28 cellular contexts compared by ENCODE assay signal in the genomic region with DNA sequence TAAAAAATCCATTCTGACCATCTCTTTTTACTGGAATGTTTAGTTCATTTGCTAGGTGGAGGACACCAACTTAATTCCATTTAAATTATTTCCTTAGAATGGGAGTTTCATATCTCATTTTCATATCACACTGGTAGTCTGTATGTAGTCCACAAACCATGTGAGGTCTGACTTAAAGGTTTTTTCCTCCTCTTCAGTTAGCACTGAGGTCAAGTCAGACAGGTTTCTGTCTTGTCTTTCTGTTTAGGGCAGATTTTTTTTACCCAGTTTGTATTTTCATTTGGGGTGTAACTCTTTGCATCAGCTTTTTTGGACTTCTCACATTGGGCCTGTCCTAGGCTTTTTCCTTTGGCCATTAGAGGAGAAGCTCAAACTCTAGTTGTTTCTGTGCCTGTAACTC.
"Had no signal": no experiment of that assay in that cellular context is flagged by ENCODE, and none has a peak within 500 bp of the region (broad histone marks: within the 10 kb centered on the region; RNA-seq: fewer than 3 reads in every experiment).

No MANE protein-coding gene starts in this region.

- H3K4me1 Mint-ChIP-seq: endodermal cell had no signal

- H3K4me1 ChIP-seq: colonic mucosa, esophagus muscularis mucosa, esophagus squamous epithelium, foreskin keratinocyte, gastrocnemius medialis, gastroesophageal sphincter, heart left ventricle, heart right ventricle had no signal

- H3K4me3 ChIP-seq: colonic mucosa, coronary artery, dorsolateral prefrontal cortex, esophagus muscularis mucosa, esophagus squamous epithelium, gastrocnemius medialis, gastroesophageal sphincter, heart left ventricle, heart right ventricle had no signal

- H3K27me3 ChIP-seq: colonic mucosa, dorsolateral prefrontal cortex, esophagus muscularis mucosa, esophagus squamous epithelium, foreskin keratinocyte, gastrocnemius medialis, gastroesophageal sphincter, heart left ventricle, heart right ventricle had no signal

- H3K9me3 ChIP-seq: colonic mucosa, esophagus muscularis mucosa, esophagus squamous epithelium, gastrocnemius medialis, gastroesophageal sphincter had no signal

- H3K36me3 ChIP-seq: colonic mucosa, esophagus muscularis mucosa, esophagus squamous epithelium, gastrocnemius medialis, gastroesophageal sphincter had no signal

- H3K27ac ChIP-seq: colonic mucosa, coronary artery, dorsolateral prefrontal cortex, epithelial cell of prostate, esophagus muscularis mucosa, esophagus squamous epithelium, foreskin keratinocyte, gastrocnemius medialis, gastroesophageal sphincter, heart left ventricle, heart right ventricle had no signal

- H3K9me3 Mint-ChIP-seq: effector memory CD8-positive, alpha-beta T cell had no signal

- H3K27me3 Mint-ChIP-seq: dendritic cell treated with granulocyte-macrophage colony-stimulating factor and Interleukin-4, amounts not matched to agents 40 ng/mL and 50 ng/mL, for 4 days had no signal

- ATAC-seq: effector memory CD8-positive, alpha-beta T cell; esophagus mucosa; foreskin keratinocyte; gastrocnemius medialis; gastroesophageal sphincter; heart left ventricle; heart right ventricle had no signal

- DNase-seq: colonic mucosa; cortex of kidney; dermis blood vessel endothelial cell; dorsolateral prefrontal cortex; effector CD4-positive, alpha-beta T cell; effector CD8-positive, alpha-beta T cell; effector memory CD4-positive, alpha-beta T cell; effector memory CD8-positive, alpha-beta T cell; endodermal cell; erythroblast; esophagus squamous epithelium; foreskin fibroblast; foreskin keratinocyte; foreskin melanocyte; gastrocnemius medialis; glutamatergic neuron; head of caudate nucleus; heart left ventricle; heart right ventricle had no signal

- FAIRE-seq: colon, endometrium, endothelial cell of umbilical vein had no signal

- H3K4me3 Mint-ChIP-seq: dendritic cell treated with granulocyte-macrophage colony-stimulating factor and Interleukin-4, amounts not matched to agents 40 ng/mL and 50 ng/mL, for 4 days; effector memory CD8-positive, alpha-beta T cell; endodermal cell had no signal

- H3K27ac Mint-ChIP-seq: dendritic cell treated with granulocyte-macrophage colony-stimulating factor and Interleukin-4, amounts not matched to agents 40 ng/mL and 50 ng/mL, for 4 days; effector memory CD8-positive, alpha-beta T cell; endodermal cell had no signal
